ENCODE assay signal across 13 cellular contexts in the genomic region with DNA sequence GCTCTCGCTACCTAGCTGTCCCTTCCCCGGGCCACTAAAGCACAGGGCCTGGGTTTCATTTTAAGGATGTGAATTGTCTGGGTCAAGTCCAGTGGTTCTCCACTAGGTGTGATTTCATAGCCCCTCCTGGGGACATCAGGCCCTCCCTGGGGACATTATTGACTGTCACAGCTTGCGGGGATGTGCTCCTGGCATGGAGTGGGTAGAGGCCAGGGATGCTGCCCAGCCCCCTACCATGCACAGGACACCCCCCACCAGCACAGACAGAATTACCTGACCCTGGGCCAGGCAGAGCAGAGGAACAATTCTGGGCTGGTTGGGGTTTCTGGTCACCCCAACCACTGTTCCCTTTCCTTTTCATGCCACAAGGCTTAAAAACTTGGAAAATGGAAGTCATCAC. TPM values are rescaled to one million over a fixed set of nuclear protein-coding genes. Genes with fewer than 3 reads are reported as not detected.
DNase-seq lines count a peak whose midpoint lies in the region; ATAC-seq, FAIRE-seq and TF ChIP-seq lines count a peak whose summit lies in the region.
"Had no signal": no experiment of that assay in that cellular context is flagged by ENCODE, and none has a peak within 500 bp of the region (broad histone marks: within the 10 kb centered on the region; RNA-seq: fewer than 3 reads in every experiment).

No MANE protein-coding gene starts in this region.

- peak overlapping the region; percentile 70 for H3K4me3 ChIP-seq in CD8-positive, alpha-beta memory T cell (ENCODE audit: low read length)
- peak overlapping the region; percentile 73 for H3K4me3 ChIP-seq in Loucy (ENCODE audit: low read length, poor library complexity, severe bottlenecking)
- H3K4me3 ChIP-seq in osteoblast (ENCODE audit: insufficient read depth, low read length), result no peak overlapping the region

- peaks cover 0 to 4% of the 10 kb centered on the region in 2 donors for H3K27me3 Mint-ChIP-seq in CD8-positive, alpha-beta memory T cell
- no peaks in the 10 kb centered on the region for H3K27me3 Mint-ChIP-seq in central memory CD8-positive, alpha-beta T cell

- H2AFZ ChIP-seq in Loucy (ENCODE audit: low read length) (no peak overlapping the region), osteoblast (ENCODE audit: low read length) (no peak overlapping the region)

- H3K4me1 Mint-ChIP-seq in CD8-positive, alpha-beta memory T cell, result peaks cover 39 to 54% (median 47%) of the 10 kb centered on the region in 3 donors
- H3K4me1 Mint-ChIP-seq in central memory CD8-positive, alpha-beta T cell, result peaks cover 48% of the 10 kb centered on the region

- DNase-seq in CD8-positive, alpha-beta memory T cell, result no peak
- DNase-seq in central memory CD8-positive, alpha-beta T cell (ENCODE audit: low spot score in 2 of 2), result no peak
- DNase-seq in osteoblast (ENCODE audit: insufficient read length, low spot score, missing footprints) (peak; percentile 78), HTR-8/SVneo (ENCODE audit: insufficient read length, low spot score) (no peak), occipital lobe (lab: John Stamatoyannopoulos, UW) (no peak), SW 1271 (lab: John Stamatoyannopoulos, UW) (no peak)
- DNase-seq: hypothalamus; IMR-90; NCI-H446 treated with DMSO at 0.1 percent for 48 hours; stimulated activated CD4-positive, alpha-beta T cell treated with anti-CD3 and anti-CD28 coated beads, Interleukin-4, amount 100 ng/mL, for 1 hour had no signal

- H3K4me1 ChIP-seq in CD8-positive, alpha-beta memory T cell (ENCODE audit: insufficient read depth, low read length), result peaks cover 38% of the 10 kb centered on the region
- peaks cover 75% of the 10 kb centered on the region for H3K4me1 ChIP-seq in Loucy (ENCODE audit: insufficient read depth, low read length, poor library complexity, severe bottlenecking)
- no peaks in the 10 kb centered on the region for H3K4me1 ChIP-seq in osteoblast (ENCODE audit: insufficient read depth, low read length)

- TF ChIP-seq CTCF in Loucy (conservative IDR thresholded peaks at IDR 0.05; ENCODE audit: low read length) (no peak), osteoblast (IDR thresholded peaks at IDR 0.05; ENCODE audit: extremely low read depth, low read depth, low read length) (no peak)

- H3K9me3 ChIP-seq in CD8-positive, alpha-beta memory T cell (ENCODE audit: low read length), result no peaks in the 10 kb centered on the region
- H3K9me3 ChIP-seq in Loucy (ENCODE audit: insufficient read depth, low read depth, low read length), result no peaks in the 10 kb centered on the region
- no peaks in the 10 kb centered on the region for H3K9me3 ChIP-seq in osteoblast (ENCODE audit: low read depth, low read length)

- no peaks in the 10 kb centered on the region for H4K20me1 ChIP-seq in Loucy (ENCODE audit: insufficient read depth, low read length, poor library complexity, severe bottlenecking)
- H4K20me1 ChIP-seq in osteoblast (ENCODE audit: insufficient read depth, low read length), result no peaks in the 10 kb centered on the region

- no peaks in the 10 kb centered on the region for H3F3A ChIP-seq in Loucy (ENCODE audit: low read depth)

- no peak for FAIRE-seq in HTR-8/SVneo (lab: Jason Lieb, UNC)

- H3K79me2 ChIP-seq in Loucy (ENCODE audit: insufficient read depth, low read length) (peaks cover 91% of the 10 kb centered on the region), osteoblast (ENCODE audit: insufficient read depth, low read length) (no peaks in the 10 kb centered on the region)

- H3K27ac Mint-ChIP-seq in CD8-positive, alpha-beta memory T cell, result peak overlapping the region; percentile 93 to 99 (median 97)
- peak overlapping the region; percentile 94 for H3K27ac Mint-ChIP-seq in central memory CD8-positive, alpha-beta T cell (ENCODE audit: low read depth)
- H3K27ac Mint-ChIP-seq: type B pancreatic cell had no signal

- peak overlapping the region; percentile 94 for H3K27ac ChIP-seq in CD8-positive, alpha-beta memory T cell (ENCODE audit: low read depth, low read length)
- no peak overlapping the region for H3K27ac ChIP-seq in osteoblast (ENCODE audit: low read depth, low read length)

- no peaks in the 10 kb centered on the region for H3K9me3 Mint-ChIP-seq in CD8-positive, alpha-beta memory T cell
- no peaks in the 10 kb centered on the region for H3K9me3 Mint-ChIP-seq in central memory CD8-positive, alpha-beta T cell
- H3K9me3 Mint-ChIP-seq: type B pancreatic cell had no signal

- peak overlapping the region; percentile 90 for H3K4me2 ChIP-seq in Loucy (ENCODE audit: low read depth, low read length, poor library complexity, severe bottlenecking)
- H3K4me2 ChIP-seq in osteoblast (ENCODE audit: insufficient read depth, low read length), result no peak overlapping the region

- H3K9ac ChIP-seq in Loucy (ENCODE audit: low read depth, low read length, poor library complexity, severe bottlenecking), result peak overlapping the region; percentile 77

- CTCF ChIA-PET in CD8-positive, alpha-beta memory T cell (lab: Charles Lee), result interaction anchor here (0.6 to 16.5 kb wide), 4 partner anchors 17 to 95 kb away, joined by 3 to 248 read pairs (median 9); no protein-coding TSS in a partner anchor

- peak overlapping the region; percentile 90 to 100 (median 96) for H3K4me3 Mint-ChIP-seq in CD8-positive, alpha-beta memory T cell
- peak overlapping the region; percentile 93 for H3K4me3 Mint-ChIP-seq in central memory CD8-positive, alpha-beta T cell
- H3K4me3 Mint-ChIP-seq: type B pancreatic cell had no signal

- peaks cover 5 to 53% (median 14%) of the 10 kb centered on the region in 3 donors for H3K36me3 Mint-ChIP-seq in CD8-positive, alpha-beta memory T cell
- peaks cover 55% of the 10 kb centered on the region for H3K36me3 Mint-ChIP-seq in central memory CD8-positive, alpha-beta T cell (ENCODE audit: insufficient read depth)
- H3K36me3 Mint-ChIP-seq: type B pancreatic cell had no signal

- H3K27me3 ChIP-seq in CD8-positive, alpha-beta memory T cell (ENCODE audit: insufficient read depth, low read length, poor library complexity, severe bottlenecking), result no peaks in the 10 kb centered on the region
- H3K27me3 ChIP-seq in Loucy (ENCODE audit: insufficient read depth, low read length, poor library complexity, severe bottlenecking), result no peaks in the 10 kb centered on the region
- no peaks in the 10 kb centered on the region for H3K27me3 ChIP-seq in osteoblast (ENCODE audit: insufficient read depth, low read length)

- POLR2A ChIA-PET in CD8-positive, alpha-beta memory T cell (lab: Charles Lee), result interaction anchor here (1.0 to 13.6 kb wide), 3 partner anchors 16 to 36 kb away, joined by 3 to 300 read pairs (median 19); no protein-coding TSS in a partner anchor

- no peak for ATAC-seq in central memory CD8-positive, alpha-beta T cell (replicated peaks; ENCODE audit: extremely low read depth, poor library complexity, severe bottlenecking)
- no peak for ATAC-seq in GM21528 (IDR thresholded peaks at IDR 0.05; ENCODE audit: low FRiP score, unreplicated experiment)

- H3K36me3 ChIP-seq in CD8-positive, alpha-beta memory T cell (ENCODE audit: insufficient read depth, low read length), result peaks cover 4% of the 10 kb centered on the region
- no peaks in the 10 kb centered on the region for H3K36me3 ChIP-seq in Loucy (ENCODE audit: insufficient read depth, low read length)
- H3K36me3 ChIP-seq in osteoblast (ENCODE audit: insufficient read depth, low read length), result no peaks in the 10 kb centered on the region

- H3K9me2 ChIP-seq in Loucy (replicated peaks; ENCODE audit: low read depth, low read length), result no peaks in the 10 kb centered on the region

RNA-seq across cellular contexts. Expression of gene FAM78A, which starts 4.1 kb away (rescaled TPM):
- total RNA-seq in CD8-positive, alpha-beta memory T cell, result 10 to 100 TPM; 43.6 to 44.4 TPM
- polyA plus RNA-seq in CD8-positive, alpha-beta memory T cell, result 27.6 TPM
- total RNA-seq in osteoblast, result 0.36 and 0.59 TPM in 2 replicates
- total RNA-seq in occipital lobe, result 1.7 TPM

RNA-seq across cellular contexts. Expression of gene PLPP7, which starts 17.3 kb away (rescaled TPM):
- total RNA-seq in CD8-positive, alpha-beta memory T cell, result not detected
- not detected for polyA plus RNA-seq in CD8-positive, alpha-beta memory T cell
- total RNA-seq in osteoblast (16.3 and 18.0 TPM in 2 replicates), occipital lobe (5.5 TPM)

Comparison
In these comparisons a context has a peak if more than half of its experiments do, and no peak if none do; other contexts are left out.
1. RNA of gene FAM78A, which starts 4.1 kb away (total RNA-seq): 43.6 to 44.4 TPM in CD8-positive, alpha-beta memory T cell; 1.7 TPM in occipital lobe (single experiment) and 0.36 to 0.59 TPM in osteoblast; every median in the first group is over 10 times any median in the second.